ENCODE assay signal across 9 cellular contexts in genomic region chr22:23263651-23264555, GRCh38.
A peak's percentile ranks its signal among the peaks of the same experiment; 100 is the strongest.
DNase-seq lines count a peak whose midpoint lies in the region; ATAC-seq and TF ChIP-seq lines count a peak whose summit lies in the region.
"Had no signal": no experiment of that assay in that cellular context is flagged by ENCODE, and none has a peak within 500 bp of the region (broad histone marks: within the 10 kb centered on the region; RNA-seq: fewer than 3 reads in every experiment).

No MANE protein-coding gene starts in this region.

- CTCF ChIA-PET in activated CD4-positive, alpha-beta memory T cell treated with anti-CD3 and anti-CD28 coated beads, Interleukin-2, amount 10 ng/mL, durations not matched to agents 7 days and 5 days (lab: Charles Lee), result interaction anchor here (1.6 kb wide), 1 partner anchor 18 kb away, joined by 8 read pairs; no protein-coding TSS in a partner anchor

- ATAC-seq in HG03045 (IDR thresholded peaks at IDR 0.05; ENCODE audit: unreplicated experiment), result no peak

- no peaks in the 10 kb centered on the region; the same call in 1 of the 2 replicates for H3K27me3 Mint-ChIP-seq in HFFc6 (ENCODE audit: insufficient read depth)
- H3K27me3 Mint-ChIP-seq in activated CD4-positive, alpha-beta memory T cell treated with anti-CD3 and anti-CD28 coated beads, Interleukin-2, amount 10 ng/mL, durations not matched to agents 7 days and 5 days, result no peaks in the 10 kb centered on the region

- H3K27ac Mint-ChIP-seq in HFFc6, result no peak overlapping the region
- peak overlapping the region; percentile 76 for H3K27ac Mint-ChIP-seq in activated CD4-positive, alpha-beta memory T cell treated with anti-CD3 and anti-CD28 coated beads, Interleukin-2, amount 10 ng/mL, durations not matched to agents 7 days and 5 days

- DNase-seq in HFFc6 (peak; percentile 18), dorsolateral prefrontal cortex (peak in 5 of 10 donors; percentile 36 to 60 (median 49)), DMS79 treated with DMSO at 0.1 percent for 48 hours (lab: John Stamatoyannopoulos, UW) (no peak), amniotic stem cell (lab: John Stamatoyannopoulos, UW) (no peak), AG20443 (ENCODE audit: low spot score) (no peak)
- peak; percentile 61 for DNase-seq in activated CD4-positive, alpha-beta memory T cell treated with anti-CD3 and anti-CD28 coated beads, Interleukin-2, amount 10 ng/mL, durations not matched to agents 7 days and 5 days
- peak; percentile 42 to 46 for DNase-seq in stimulated activated CD8-positive, alpha-beta memory T cell treated with anti-CD3 and anti-CD28 coated beads, Interleukin-4, amount 100 ng/mL, for 1 hour (ENCODE audit: low read depth in 2 of 2, low spot score in 1 of 2)
- DNase-seq: NCI-H526 had no signal

- POLR2A ChIA-PET in activated CD4-positive, alpha-beta memory T cell treated with anti-CD3 and anti-CD28 coated beads, Interleukin-2, amount 10 ng/mL, durations not matched to agents 7 days and 5 days (lab: Charles Lee), result no interaction called here

- intact Hi-C loops in dorsolateral prefrontal cortex (cut with DNase I), result no loop called here

- no peak overlapping the region for H3K4me3 Mint-ChIP-seq in HFFc6
- no peak overlapping the region for H3K4me3 Mint-ChIP-seq in activated CD4-positive, alpha-beta memory T cell treated with anti-CD3 and anti-CD28 coated beads, Interleukin-2, amount 10 ng/mL, durations not matched to agents 7 days and 5 days

- H3K27me3 ChIP-seq in dorsolateral prefrontal cortex, result no peaks in the 10 kb centered on the region

- peak overlapping the region in 30 of 59 donors; percentile 5 to 61 (median 43) for H3K27ac ChIP-seq in dorsolateral prefrontal cortex

- H3K4me1 Mint-ChIP-seq in HFFc6 (ENCODE audit: low read depth), result no peaks in the 10 kb centered on the region; the same call in 1 of the 2 replicates
- H3K4me1 Mint-ChIP-seq in activated CD4-positive, alpha-beta memory T cell treated with anti-CD3 and anti-CD28 coated beads, Interleukin-2, amount 10 ng/mL, durations not matched to agents 7 days and 5 days, result peaks cover 21% of the 10 kb centered on the region

- TF ChIP-seq CTCF in HFFc6 (IDR thresholded peaks at IDR 0.05), result no peak
- TF ChIP-seq CTCF in dorsolateral prefrontal cortex (IDR thresholded peaks at IDR 0.05 in 54 of 56, conservative IDR thresholded peaks at IDR 0.05 in 2 of 56; ENCODE audit: low read depth in 1 of 56, partially characterized antibody in 56 of 56), result no peak

- H3K36me3 Mint-ChIP-seq in HFFc6 (ENCODE audit: low read depth), result no peaks in the 10 kb centered on the region
- H3K36me3 Mint-ChIP-seq in activated CD4-positive, alpha-beta memory T cell treated with anti-CD3 and anti-CD28 coated beads, Interleukin-2, amount 10 ng/mL, durations not matched to agents 7 days and 5 days (ENCODE audit: low read depth), result peaks cover 16% of the 10 kb centered on the region

- H3K4me3 ChIP-seq in dorsolateral prefrontal cortex, result no peak overlapping the region

- no peaks in the 10 kb centered on the region for H3K9me3 Mint-ChIP-seq in HFFc6
- H3K9me3 Mint-ChIP-seq in activated CD4-positive, alpha-beta memory T cell treated with anti-CD3 and anti-CD28 coated beads, Interleukin-2, amount 10 ng/mL, durations not matched to agents 7 days and 5 days, result no peaks in the 10 kb centered on the region

Comparison
In these comparisons a context has a peak if more than half of its experiments do, and no peak if none do; other contexts are left out.
1. DNase-seq: peak in HFFc6 (single experiment), activated CD4-positive, alpha-beta memory T cell treated with anti-CD3 and anti-CD28 coated beads, Interleukin-2, amount 10 ng/mL, durations not matched to agents 7 days and 5 days (single experiment) and stimulated activated CD8-positive, alpha-beta memory T cell treated with anti-CD3 and anti-CD28 coated beads, Interleukin-4, amount 100 ng/mL, for 1 hour (2 of 2); none in DMS79 treated with DMSO at 0.1 percent for 48 hours (single experiment), amniotic stem cell (single experiment) and AG20443 (single experiment).